12 cellular contexts compared by ENCODE assay signal in genomic region chr2:177622516-177622915, GRCh38.
DNase-seq lines count a peak whose midpoint lies in the region; ATAC-seq, FAIRE-seq and TF ChIP-seq lines count a peak whose summit lies in the region.
"Had no signal": no experiment of that assay in that cellular context is flagged by ENCODE, and none has a peak within 500 bp of the region (broad histone marks: within the 10 kb centered on the region; RNA-seq: fewer than 3 reads in every experiment).

No MANE protein-coding gene starts in this region.

- no peak overlapping the region for H2BK5ac ChIP-seq in mesendoderm (ENCODE audit: low read length)

- H3K27ac Mint-ChIP-seq in astrocyte (ENCODE audit: unreplicated experiment) = no peak overlapping the region

- no peaks in the 10 kb centered on the region for H3K9me3 Mint-ChIP-seq in astrocyte (ENCODE audit: unreplicated experiment)

- no peak overlapping the region for H3K4me3 Mint-ChIP-seq in astrocyte (ENCODE audit: unreplicated experiment)

- H3K36me3 ChIP-seq in H7 (replicated peaks; ENCODE audit: control insufficient read depth, insufficient read depth, low read length) (no peaks in the 10 kb centered on the region), astrocyte (ENCODE audit: insufficient read depth, low read length) (no peaks in the 10 kb centered on the region), mesendoderm (ENCODE audit: control insufficient read depth, insufficient read depth, low read length) (no peaks in the 10 kb centered on the region), prostate gland (no peaks in the 10 kb centered on the region)
- H3K36me3 ChIP-seq: suprapubic skin had no signal

- H3K56ac ChIP-seq in mesendoderm (ENCODE audit: low read length) = no peak overlapping the region

- TF ChIP-seq CTCF in astrocyte (IDR thresholded peaks at IDR 0.05; ENCODE audit: insufficient read depth, low read depth, low read length) (peak; percentile 58), prostate gland (IDR thresholded peaks at IDR 0.05) (peak in 1 of 4 experiments; percentile 20)

- no peak for FAIRE-seq in astrocyte (lab: Jason Lieb, UNC)
- FAIRE-seq: RCC 7860 had no signal

- H3K9me3 ChIP-seq in astrocyte (ENCODE audit: insufficient read depth, low read depth, low read length) = no peaks in the 10 kb centered on the region
- no peaks in the 10 kb centered on the region for H3K9me3 ChIP-seq in prostate gland
- H3K9me3 ChIP-seq: suprapubic skin had no signal

- no peaks in the 10 kb centered on the region for H3K79me1 ChIP-seq in mesendoderm (ENCODE audit: low read length)

- H4K5ac ChIP-seq in mesendoderm (ENCODE audit: low read length) = no peak overlapping the region

- H3K4ac ChIP-seq in mesendoderm (ENCODE audit: low read depth, low read length) = no peak overlapping the region

- H2BK15ac ChIP-seq in mesendoderm (replicated peaks; ENCODE audit: low read depth) = no peak overlapping the region

- no peak overlapping the region for H4K8ac ChIP-seq in mesendoderm (ENCODE audit: low read depth, low read length)

- no peaks in the 10 kb centered on the region for H3K27me3 ChIP-seq in H7 (ENCODE audit: control insufficient read depth, insufficient read depth, low read length)
- H3K27me3 ChIP-seq in astrocyte (ENCODE audit: insufficient read depth, low read length) = peaks cover 2% of the 10 kb centered on the region
- H3K27me3 ChIP-seq in mesendoderm (ENCODE audit: insufficient read depth, low read length, poor library complexity) = no peaks in the 10 kb centered on the region
- no peaks in the 10 kb centered on the region for H3K27me3 ChIP-seq in prostate gland (replicated peaks; ENCODE audit: insufficient read depth)

- H3K36me3 Mint-ChIP-seq in astrocyte (ENCODE audit: low read depth, unreplicated experiment) = no peaks in the 10 kb centered on the region

- H3K4me2 ChIP-seq in astrocyte (ENCODE audit: low read length) = peak overlapping the region; percentile 70
- H3K4me2 ChIP-seq in mesendoderm (ENCODE audit: low read length) = no peak overlapping the region

- H3K18ac ChIP-seq in mesendoderm (ENCODE audit: low read length) = no peak overlapping the region

- no peak overlapping the region for H3K23ac ChIP-seq in mesendoderm (ENCODE audit: low read length)

- no peak overlapping the region for H3K27ac ChIP-seq in astrocyte (ENCODE audit: low read depth, low read length)
- H3K27ac ChIP-seq in mesendoderm (ENCODE audit: low read depth, low read length) = no peak overlapping the region
- H3K27ac ChIP-seq in prostate gland = no peak overlapping the region
- H3K27ac ChIP-seq: suprapubic skin had no signal

- DNase-seq in AG20443 (ENCODE audit: low spot score) (peak; percentile 56), H7 (peak; percentile 74), astrocyte (ENCODE audit: low read depth) (no peak), mesendoderm (peak; percentile 56), NCI-H146 treated with DMSO at 0.1 percent for 48 hours (lab: John Stamatoyannopoulos, UW; ENCODE audit: unreplicated experiment) (no peak), prostate gland (ENCODE audit: low spot score) (no peak), GM19238 (ENCODE audit: insufficient read length, low spot score) (no peak)
- DNase-seq: activated effector memory CD4-positive, alpha-beta T cell treated with anti-CD3 and anti-CD28 coated beads, Interleukin-2, amount 50 U/mL, for 16 hours; cortex of kidney had no signal

- no peaks in the 10 kb centered on the region for H3K4me1 ChIP-seq in astrocyte (ENCODE audit: insufficient read depth, low read length)
- no peaks in the 10 kb centered on the region for H3K4me1 ChIP-seq in mesendoderm (ENCODE audit: control insufficient read depth, low read depth, low read length)
- H3K4me1 ChIP-seq in prostate gland (replicated peaks) = no peaks in the 10 kb centered on the region

- H3K4me3 ChIP-seq in H7 (ENCODE audit: insufficient read depth, low read depth, low read length) (no peak overlapping the region), astrocyte (ENCODE audit: insufficient read depth, low read depth, low read length) (no peak overlapping the region), mesendoderm (ENCODE audit: low read length) (no peak overlapping the region), prostate gland (no peak overlapping the region)
- H3K4me3 ChIP-seq: suprapubic skin had no signal

- H3K4me1 Mint-ChIP-seq in astrocyte (ENCODE audit: low read depth, unreplicated experiment) = no peaks in the 10 kb centered on the region

- H2AK5ac ChIP-seq in mesendoderm (ENCODE audit: low read length) = no peak overlapping the region

- no peak overlapping the region for H2BK120ac ChIP-seq in mesendoderm (ENCODE audit: low read depth, low read length)

- no CpG with 5 or more reads among the region's 3 CpGs for WGBS in mesendoderm (ENCODE audit: extremely low coverage, insufficient coverage, low lambda C conversion rate)
- 29% methylated on average over 3 of the region's 3 CpGs for WGBS in prostate gland

- TF ChIP-seq POLR2A in prostate gland (IDR thresholded peaks at IDR 0.05) = no peak

- H2AFZ ChIP-seq in astrocyte (ENCODE audit: low read depth, low read length) = peak overlapping the region; percentile 74

- no peak for ATAC-seq in GM19328 (IDR thresholded peaks at IDR 0.05; ENCODE audit: unreplicated experiment)

- H3K27me3 Mint-ChIP-seq in astrocyte (ENCODE audit: low read depth, unreplicated experiment) = no peaks in the 10 kb centered on the region

- no peaks in the 10 kb centered on the region for H3K79me2 ChIP-seq in astrocyte (ENCODE audit: insufficient read depth, low read length)
- no peaks in the 10 kb centered on the region for H3K79me2 ChIP-seq in mesendoderm (ENCODE audit: control insufficient read depth, insufficient read depth, low read length)

- H3K9ac ChIP-seq in astrocyte (ENCODE audit: low read length) (no peak overlapping the region), mesendoderm (ENCODE audit: low read length) (no peak overlapping the region)

- no peaks in the 10 kb centered on the region for H4K20me1 ChIP-seq in astrocyte (ENCODE audit: insufficient read depth, low read length)

- intact Hi-C loops in prostate gland (cut with DNase I) = no loop called here

Comparison
In these comparisons a context has a peak if more than half of its experiments do, and no peak if none do; other contexts are left out.
1. DNase-seq: peak in AG20443 (single experiment), H7 (single experiment) and mesendoderm (single experiment); none in astrocyte (single experiment), NCI-H146 treated with DMSO at 0.1 percent for 48 hours (single experiment), prostate gland (single experiment) and GM19238 (single experiment).